ENCODE assay signal across 8 cellular contexts in the genomic region with DNA sequence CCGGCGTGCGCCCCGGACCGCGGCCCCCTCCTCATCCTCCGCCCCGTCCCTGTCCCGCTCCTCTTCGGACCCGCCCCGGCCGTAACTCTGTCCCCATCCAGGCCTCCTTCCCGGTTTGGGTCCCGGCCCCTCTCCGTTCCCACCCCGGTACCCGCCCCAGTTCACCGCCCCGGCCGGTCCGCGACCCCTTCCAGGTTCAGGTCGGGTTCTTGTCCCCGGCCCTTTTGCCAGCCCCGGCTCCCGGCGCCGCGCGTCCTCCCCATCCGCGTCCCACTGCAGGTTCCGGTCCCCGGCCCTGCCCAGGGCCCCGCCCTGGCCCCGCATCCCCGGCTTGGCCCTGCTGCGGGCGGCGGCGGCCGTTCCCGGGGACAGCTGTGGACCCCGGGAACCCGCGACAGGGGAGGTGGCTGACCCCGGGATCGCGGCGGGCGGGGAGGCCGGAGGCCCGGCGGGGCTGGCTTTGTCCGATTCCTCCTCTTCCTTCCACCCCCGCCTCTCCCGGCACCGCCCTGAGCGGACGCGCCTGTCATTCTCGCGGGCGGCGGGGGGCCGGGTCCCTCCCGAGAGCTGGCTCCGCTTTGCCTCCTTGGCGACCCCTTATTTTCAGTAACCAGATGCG. TPM values are rescaled to one million over a fixed set of nuclear protein-coding genes. Genes with fewer than 3 reads are reported as not detected.
DNase-seq lines count a peak whose midpoint lies in the region; ATAC-seq and TF ChIP-seq lines count a peak whose summit lies in the region.

No MANE protein-coding gene starts in this region.

- peak overlapping the region; percentile 85 for H3K4me3 Mint-ChIP-seq in natural killer cell treated with Interleukin-12 subunit alpha and Interleukin-12 subunit beta and Interleukin-15 and Interleukin-18, amount 100 ng/mL, for 72 hours
- H3K4me3 Mint-ChIP-seq in type B pancreatic cell: peak overlapping the region; percentile 93

- H3K27me3 ChIP-seq in MG63: no peaks in the 10 kb centered on the region

- H3K9me3 Mint-ChIP-seq in natural killer cell treated with Interleukin-12 subunit alpha and Interleukin-12 subunit beta and Interleukin-15 and Interleukin-18, amount 100 ng/mL, for 72 hours: no peaks in the 10 kb centered on the region
- H3K9me3 Mint-ChIP-seq in type B pancreatic cell: no peaks in the 10 kb centered on the region

- no peaks in the 10 kb centered on the region; the same call in none of the 2 replicates for H3K36me3 ChIP-seq in MG63

- no peak for TF ChIP-seq CTCF in fibroblast of pulmonary artery (IDR thresholded peaks at IDR 0.05; ENCODE audit: low read length, missing control alignments)
- TF ChIP-seq CTCF in type B pancreatic cell (conservative IDR thresholded peaks at IDR 0.05): no peak

- peak overlapping the region in 1 of 2 donors; percentile 73 for H3K27ac Mint-ChIP-seq in natural killer cell treated with Interleukin-12 subunit alpha and Interleukin-12 subunit beta and Interleukin-15 and Interleukin-18, amount 100 ng/mL, for 72 hours
- H3K27ac Mint-ChIP-seq in type B pancreatic cell: peak overlapping the region; percentile 88

- DNase-seq in Daoy (ENCODE audit: low read depth) (peak; percentile 52), MG63 (peak; percentile 51), fibroblast of pulmonary artery (ENCODE audit: low read depth) (no peak), type B pancreatic cell (ENCODE audit: extremely low spot score, unreplicated experiment) (peak; percentile 75), SHP77 treated with DMSO at 0.1 percent for 48 hours (lab: John Stamatoyannopoulos, UW) (no peak)
- DNase-seq in activated T-cell treated with anti-CD3 and anti-CD28 coated beads, Interleukin-2, amount 50 U/mL, for 48 hours: peak; percentile 66 to 75
- DNase-seq in natural killer cell treated with Interleukin-12 subunit alpha and Interleukin-12 subunit beta and Interleukin-15 and Interleukin-18, amount 100 ng/mL, for 72 hours (ENCODE audit: low spot score): peak; percentile 72

- H3K4me3 ChIP-seq in MG63 (peak overlapping the region; percentile 65), fibroblast of pulmonary artery (replicated peaks; ENCODE audit: low read depth, low read length) (peak overlapping the region; percentile 67)

- no peaks in the 10 kb centered on the region for H3K27me3 Mint-ChIP-seq in natural killer cell treated with Interleukin-12 subunit alpha and Interleukin-12 subunit beta and Interleukin-15 and Interleukin-18, amount 100 ng/mL, for 72 hours
- peaks cover 3% of the 10 kb centered on the region for H3K27me3 Mint-ChIP-seq in type B pancreatic cell

- H3K9me3 ChIP-seq in MG63: no peaks in the 10 kb centered on the region

- peak; percentile 15 for ATAC-seq in GM21528 (IDR thresholded peaks at IDR 0.05; ENCODE audit: low FRiP score, unreplicated experiment)
- peak; percentile 70 to 74 for ATAC-seq in natural killer cell treated with Interleukin-12 subunit alpha and Interleukin-12 subunit beta and Interleukin-15 and Interleukin-18, amount 100 ng/mL, for 72 hours

- H3K36me3 Mint-ChIP-seq in natural killer cell treated with Interleukin-12 subunit alpha and Interleukin-12 subunit beta and Interleukin-15 and Interleukin-18, amount 100 ng/mL, for 72 hours: no peaks in the 10 kb centered on the region
- H3K36me3 Mint-ChIP-seq in type B pancreatic cell: peaks cover 9% of the 10 kb centered on the region

- H3K4me1 Mint-ChIP-seq in natural killer cell treated with Interleukin-12 subunit alpha and Interleukin-12 subunit beta and Interleukin-15 and Interleukin-18, amount 100 ng/mL, for 72 hours (ENCODE audit: low read depth in 2 of 2): peaks cover 28 to 31% of the 10 kb centered on the region in 2 donors
- H3K4me1 Mint-ChIP-seq in type B pancreatic cell (ENCODE audit: unreplicated experiment): peaks cover 13% of the 10 kb centered on the region

RNA-seq across cellular contexts. Expression of a gene that starts 0.6 kb away (rescaled TPM):
- total RNA-seq in Daoy (2014; rRNA removed; shearing (Covaris generic)): 178 and 244 TPM in 2 replicates
- 75.8 and 113 TPM in 2 replicates for total RNA-seq in MG63 (2014; rRNA removed; shearing (Covaris generic); ENCODE audit: low replicate concordance)
- 100 to 1,000 TPM; 150 to 189 TPM for total RNA-seq in natural killer cell treated with Interleukin-12 subunit alpha and Interleukin-12 subunit beta and Interleukin-15 and Interleukin-18, amount 100 ng/mL, for 72 hours
- total RNA-seq in type B pancreatic cell (ENCODE audit: low replicate concordance): 125 and 145 TPM in 2 replicates

Comparison
In these comparisons a context has a peak if more than half of its experiments do, and no peak if none do; other contexts are left out.
1. DNase-seq: peak in Daoy (single experiment), MG63 (single experiment), activated T-cell treated with anti-CD3 and anti-CD28 coated beads, Interleukin-2, amount 50 U/mL, for 48 hours (2 of 2), natural killer cell treated with Interleukin-12 subunit alpha and Interleukin-12 subunit beta and Interleukin-15 and Interleukin-18, amount 100 ng/mL, for 72 hours (single experiment) and type B pancreatic cell (single experiment); none in fibroblast of pulmonary artery (single experiment) and SHP77 treated with DMSO at 0.1 percent for 48 hours (single experiment).